Comparison of ENCODE assay signal across 8 cellular contexts in the genomic region with DNA sequence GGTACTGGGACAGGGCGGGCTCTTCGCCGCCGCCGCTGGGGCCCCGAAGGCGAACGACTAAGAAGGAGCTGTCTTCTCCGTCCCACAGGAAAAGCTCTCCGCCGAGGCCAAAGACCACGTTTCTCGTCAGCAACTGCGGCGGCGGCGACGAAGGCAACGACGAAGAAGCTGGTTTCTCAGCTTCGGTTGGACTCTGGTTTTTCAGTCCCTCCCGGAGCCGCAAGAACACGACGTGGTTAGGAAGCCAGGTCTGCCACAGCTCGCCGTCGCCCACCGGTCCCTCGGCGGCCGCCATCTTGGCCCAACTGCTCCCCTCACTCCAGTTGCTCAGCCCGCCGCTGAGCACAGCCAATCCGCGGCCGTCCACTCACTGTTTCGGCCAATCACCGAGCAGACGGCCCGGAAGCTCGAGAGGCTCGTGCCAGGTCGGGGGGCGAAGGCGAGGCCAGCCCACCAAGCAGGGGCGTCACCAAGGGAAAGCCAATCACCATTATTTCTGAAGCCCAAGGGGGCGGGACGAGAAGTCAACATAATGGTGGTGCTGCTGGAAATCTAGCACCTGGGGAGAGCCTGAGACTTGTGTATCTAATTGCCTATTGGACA. TPM values are rescaled to one million over a fixed set of nuclear protein-coding genes. Genes with fewer than 3 reads are reported as not detected.
DNase-seq lines count a peak whose midpoint lies in the region; ATAC-seq and TF ChIP-seq lines count a peak whose summit lies in the region.

Gene NUP88 (minus strand): TSS at position 307 of the 603 bp plus-strand sequence. CDS start 12 bp downstream, at position 295.

- H3K36me3 ChIP-seq in SK-N-MC (ENCODE audit: insufficient read depth, low read length) (peaks cover 55% of the 10 kb centered on the region), gastroesophageal sphincter (peaks cover 0 to 63% of the 10 kb centered on the region in 2 donors)

- H3K36me3 Mint-ChIP-seq in HFFc6 (ENCODE audit: low read depth), result peaks cover 15% of the 10 kb centered on the region; the same call in 1 of the 2 replicates
- peaks cover 30% of the 10 kb centered on the region for H3K36me3 Mint-ChIP-seq in activated naive CD4-positive, alpha-beta T cell treated with anti-CD3 and anti-CD28 coated beads, Interleukin-2, amount 10 ng/mL, durations not matched to agents 7 days and 5 days

- H3K9ac ChIP-seq in SK-N-MC (ENCODE audit: insufficient read length), result peak within 1 kb of the TSS; percentile 94

- H3K9me3 ChIP-seq in SK-N-MC (ENCODE audit: low read depth, low read length) (no peaks in the 10 kb centered on the region), gastroesophageal sphincter (no peaks in the 10 kb centered on the region)

- H3K27ac Mint-ChIP-seq in HFFc6, result peak within 1 kb of the TSS; percentile 95
- H3K27ac Mint-ChIP-seq in activated naive CD4-positive, alpha-beta T cell treated with anti-CD3 and anti-CD28 coated beads, Interleukin-2, amount 10 ng/mL, durations not matched to agents 7 days and 5 days, result peak within 1 kb of the TSS; percentile 99

- peak; percentile 82 for TF ChIP-seq POLR2A in NB4 (IDR thresholded peaks at IDR 0.05; ENCODE audit: extremely low read depth, insufficient read length)
- TF ChIP-seq POLR2A in gastroesophageal sphincter (IDR thresholded peaks at IDR 0.05), result peak; percentile 77 to 84

- H3K27me3 ChIP-seq in gastroesophageal sphincter, result no peaks in the 10 kb centered on the region

- no peaks in the 10 kb centered on the region for H3K9me3 Mint-ChIP-seq in HFFc6
- H3K9me3 Mint-ChIP-seq in activated naive CD4-positive, alpha-beta T cell treated with anti-CD3 and anti-CD28 coated beads, Interleukin-2, amount 10 ng/mL, durations not matched to agents 7 days and 5 days, result no peaks in the 10 kb centered on the region

- H3K27me3 Mint-ChIP-seq in HFFc6 (ENCODE audit: insufficient read depth), result 0 out of 2 replicates have a peak, but pooled peaks cover 3% of the 10 kb centered on the region
- peaks cover 4% of the 10 kb centered on the region for H3K27me3 Mint-ChIP-seq in activated naive CD4-positive, alpha-beta T cell treated with anti-CD3 and anti-CD28 coated beads, Interleukin-2, amount 10 ng/mL, durations not matched to agents 7 days and 5 days

- H3K4me3 Mint-ChIP-seq in HFFc6, result peak within 1 kb of the TSS; percentile 99
- peak within 1 kb of the TSS; percentile 96 for H3K4me3 Mint-ChIP-seq in activated naive CD4-positive, alpha-beta T cell treated with anti-CD3 and anti-CD28 coated beads, Interleukin-2, amount 10 ng/mL, durations not matched to agents 7 days and 5 days

- CTCF ChIA-PET in activated naive CD4-positive, alpha-beta T cell treated with anti-CD3 and anti-CD28 coated beads, Interleukin-2, amount 10 ng/mL, durations not matched to agents 7 days and 5 days (lab: Charles Lee), result interaction anchor here (1.1 kb wide), 1 partner anchor 20 kb away, joined by 4 read pairs; the partner anchor contains the start of gene C1QBP

- TF ChIP-seq CTCF in HFFc6 (IDR thresholded peaks at IDR 0.05) (no peak), NB4 (IDR thresholded peaks at IDR 0.05; ENCODE audit: low read depth, low read length) (no peak), gastroesophageal sphincter (IDR thresholded peaks at IDR 0.05) (no peak)

- H3K4me3 ChIP-seq in NB4 (ENCODE audit: low read depth, low read length) (peak within 1 kb of the TSS; percentile 93), SK-N-MC (peak within 1 kb of the TSS; percentile 83), gastroesophageal sphincter (peak within 1 kb of the TSS; percentile 55 to 84)

- TF ChIP-seq EP300 in gastroesophageal sphincter (IDR thresholded peaks at IDR 0.05), result no peak

- peak; percentile 99 for ATAC-seq in gastroesophageal sphincter

- H3K27ac ChIP-seq in SK-N-MC (peak within 1 kb of the TSS; percentile 48; the same call in 1 of the 2 replicates), gastroesophageal sphincter (peak within 1 kb of the TSS; percentile 31 to 91 (median 89))

- H3K4me1 Mint-ChIP-seq in HFFc6 (ENCODE audit: low read depth), result peaks cover 31% of the 10 kb centered on the region
- H3K4me1 Mint-ChIP-seq in activated naive CD4-positive, alpha-beta T cell treated with anti-CD3 and anti-CD28 coated beads, Interleukin-2, amount 10 ng/mL, durations not matched to agents 7 days and 5 days, result peaks cover 47% of the 10 kb centered on the region

- 0% methylated on average over 11 of the region's 49 CpGs; no CpG with 5 or more reads in 1 of the 2 donors for WGBS in gastroesophageal sphincter (ENCODE audit: low coverage in 1 of 2), 2 donors

- H3K4me1 ChIP-seq in gastroesophageal sphincter, result peaks cover 3 to 60% (median 20%) of the 10 kb centered on the region in 3 donors

- peak; percentile 84 for DNase-seq in GM04503 (ENCODE audit: low read depth)
- DNase-seq in HFFc6, result peak; percentile 97
- peak; percentile 96 for DNase-seq in NB4 (ENCODE audit: low read depth)
- DNase-seq in SK-N-MC (ENCODE audit: low read depth, low spot score), result peak; percentile 79
- peak; percentile 98 for DNase-seq in activated naive CD4-positive, alpha-beta T cell treated with anti-CD3 and anti-CD28 coated beads, Interleukin-2, amount 10 ng/mL, durations not matched to agents 7 days and 5 days
- DNase-seq in non-pigmented ciliary epithelial cell (ENCODE audit: low read depth), result peak; percentile 86
- peak; percentile 99 for DNase-seq in superior temporal gyrus (ENCODE audit: extremely low spot score)

RNA-seq across cellular contexts. Expression of gene NUP88, which starts in this region (rescaled TPM):
- 10 to 100 TPM; 49.3 to 68.7 (median 64.2) TPM for total RNA-seq in HFFc6 (2021; fragmentation: NEBNext Ultra II Directional; extraction: Animal tissue kit (Norgen Biotek cat#: 25700))
- 10 to 100 TPM; 50.1 to 71.0 (median 56.4) TPM for total RNA-seq in gastroesophageal sphincter

Comparison
In these comparisons a context has a peak if more than half of its experiments do, and no peak if none do; other contexts are left out.
1. Peak in every context shown above with its lines: DNase-seq, ATAC-seq, H3K4me3 ChIP-seq and H3K27ac ChIP-seq.